2 cellular contexts compared by ENCODE assay signal in genomic region chr3:191158247-191158646, GRCh38.
TF ChIP-seq lines count a peak whose summit lies in the region.

No MANE protein-coding gene starts in this region.

TF ChIP-seq in IMR-90, 13 proteins besides CTCF, POLR2A, EP300 and RAD21:
- no peak for TF ChIP-seq MXI1 (IDR thresholded peaks at IDR 0.05; ENCODE audit: borderline replicate concordance, low read depth, low read length)
- TF ChIP-seq RCOR1 (IDR thresholded peaks at IDR 0.05; ENCODE audit: insufficient replicate concordance, low read length): no peak
- TF ChIP-seq, protein P1, sequence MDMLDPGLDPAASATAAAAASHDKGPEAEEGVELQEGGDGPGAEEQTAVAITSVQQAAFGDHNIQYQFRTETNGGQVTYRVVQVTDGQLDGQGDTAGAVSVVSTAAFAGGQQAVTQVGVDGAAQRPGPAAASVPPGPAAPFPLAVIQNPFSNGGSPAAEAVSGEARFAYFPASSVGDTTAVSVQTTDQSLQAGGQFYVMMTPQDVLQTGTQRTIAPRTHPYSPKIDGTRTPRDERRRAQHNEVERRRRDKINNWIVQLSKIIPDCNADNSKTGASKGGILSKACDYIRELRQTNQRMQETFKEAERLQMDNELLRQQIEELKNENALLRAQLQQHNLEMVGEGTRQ (IDR thresholded peaks at IDR 0.05; ENCODE audit: low read depth, low read length): no peak
- no peak for TF ChIP-seq FOS (IDR thresholded peaks at IDR 0.05; ENCODE audit: low read depth, low read length)
- no peak for TF ChIP-seq SMC3 (IDR thresholded peaks at IDR 0.05; ENCODE audit: low read depth, low read length)
- TF ChIP-seq, protein P2, sequence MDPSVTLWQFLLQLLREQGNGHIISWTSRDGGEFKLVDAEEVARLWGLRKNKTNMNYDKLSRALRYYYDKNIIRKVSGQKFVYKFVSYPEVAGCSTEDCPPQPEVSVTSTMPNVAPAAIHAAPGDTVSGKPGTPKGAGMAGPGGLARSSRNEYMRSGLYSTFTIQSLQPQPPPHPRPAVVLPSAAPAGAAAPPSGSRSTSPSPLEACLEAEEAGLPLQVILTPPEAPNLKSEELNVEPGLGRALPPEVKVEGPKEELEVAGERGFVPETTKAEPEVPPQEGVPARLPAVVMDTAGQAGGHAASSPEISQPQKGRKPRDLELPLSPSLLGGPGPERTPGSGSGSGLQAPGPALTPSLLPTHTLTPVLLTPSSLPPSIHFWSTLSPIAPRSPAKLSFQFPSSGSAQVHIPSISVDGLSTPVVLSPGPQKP (IDR thresholded peaks at IDR 0.05; ENCODE audit: borderline replicate concordance, low read depth, low read length): no peak
- TF ChIP-seq RFX5 (IDR thresholded peaks at IDR 0.05; ENCODE audit: low read depth, low read length): no peak
- TF ChIP-seq CHD1 (IDR thresholded peaks at IDR 0.05; ENCODE audit: low read depth, low read length): no peak
- TF ChIP-seq MAFK (IDR thresholded peaks at IDR 0.05; ENCODE audit: low read depth, low read length): no peak
- no peak for TF ChIP-seq NFE2L2 (IDR thresholded peaks at IDR 0.05; ENCODE audit: low read depth, low read length)
- no peak for TF ChIP-seq BHLHE40 (IDR thresholded peaks at IDR 0.05; ENCODE audit: low read depth, low read length)
- no peak for TF ChIP-seq CEBPB (IDR thresholded peaks at IDR 0.05; ENCODE audit: low read depth, low read length)
- TF ChIP-seq MAZ (IDR thresholded peaks at IDR 0.05; ENCODE audit: borderline replicate concordance, low read depth, low read length): no peak

TF ChIP-seq in H1, 55 proteins besides CTCF, POLR2A, EP300 and RAD21:
- TF ChIP-seq NRF1 (IDR thresholded peaks at IDR 0.05; ENCODE audit: low read depth, low read length): no peak
